In the genomic region with DNA sequence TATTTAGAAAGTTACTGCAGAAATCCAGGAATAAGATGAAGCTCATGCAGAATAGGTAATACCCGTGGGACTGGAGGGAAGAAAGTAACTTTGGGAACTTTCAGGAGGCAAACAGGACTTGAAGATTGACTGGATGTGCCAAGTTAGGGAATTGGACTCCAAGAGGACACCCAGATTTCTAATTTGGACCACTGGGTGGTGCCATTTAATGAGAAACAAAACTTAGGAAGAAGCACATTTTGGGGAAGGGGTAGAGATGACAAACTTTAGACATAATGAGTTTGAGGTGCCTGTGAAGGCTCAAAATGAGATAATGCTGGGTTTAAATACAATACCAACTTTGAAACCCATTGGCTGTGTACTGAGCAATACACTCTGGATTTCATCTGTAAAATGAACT, we compare ENCODE assay signal across 1 cellular context.
TF ChIP-seq lines count a peak whose summit lies in the region.

No MANE protein-coding gene starts in this region.

TF ChIP-seq in endothelial cell of umbilical vein, 7 proteins besides CTCF, POLR2A, EP300 and RAD21:
- TF ChIP-seq FOS (IDR thresholded peaks at IDR 0.05; ENCODE audit: borderline replicate concordance, insufficient read depth, low read length) (no peak), GATA2 (IDR thresholded peaks at IDR 0.05; ENCODE audit: insufficient read depth, insufficient read length, low read depth, low read length) (no peak), POLR2AphosphoS5 (IDR thresholded peaks at IDR 0.05; ENCODE audit: insufficient read depth, low read depth, low read length) (no peak), MAX (IDR thresholded peaks at IDR 0.05; ENCODE audit: insufficient read depth, insufficient read length) (no peak), JUN (IDR thresholded peaks at IDR 0.05; ENCODE audit: borderline replicate concordance, insufficient read depth, insufficient read length, low read depth) (no peak), MYC (IDR thresholded peaks at IDR 0.05; ENCODE audit: low read depth, low read length) (no peak), EZH2 (IDR thresholded peaks at IDR 0.05; ENCODE audit: borderline replicate concordance, low read depth, low read length, severe bottlenecking) (no peak)
TF ChIP-seq in endothelial cell of umbilical vein: peak in this region for 0.
